Comparison of ENCODE assay signal across 10 cellular contexts in genomic region chr3:42061042-42061710, GRCh38. TPM values are rescaled to one million over a fixed set of nuclear protein-coding genes. Genes with fewer than 3 reads are reported as not detected.
DNase-seq lines count a peak whose midpoint lies in the region; ATAC-seq and TF ChIP-seq lines count a peak whose summit lies in the region.
"Had no signal": no experiment of that assay in that cellular context is flagged by ENCODE, and none has a peak within 500 bp of the region (broad histone marks: within the 10 kb centered on the region; RNA-seq: fewer than 3 reads in every experiment).

No MANE protein-coding gene starts in this region.

- H3K4me1 ChIP-seq in BLaER1 = peaks cover 51% of the 10 kb centered on the region
- H3K4me1 ChIP-seq: BE2C had no signal

- H3K36me3 ChIP-seq in BLaER1 (peaks cover 8% of the 10 kb centered on the region; the same call in 1 of the 2 replicates), SK-N-MC (ENCODE audit: insufficient read depth, low read length) (no peaks in the 10 kb centered on the region)
- H3K36me3 ChIP-seq: BE2C had no signal

- no peak overlapping the region for H3K27ac ChIP-seq in BLaER1
- H3K27ac ChIP-seq in SK-N-MC = peak overlapping the region; percentile 85

- H3K9me3 ChIP-seq in BLaER1 = no peaks in the 10 kb centered on the region
- no peaks in the 10 kb centered on the region for H3K9me3 ChIP-seq in SK-N-MC (ENCODE audit: low read depth, low read length)
- H3K9me3 ChIP-seq: BE2C had no signal

- no peak for ATAC-seq in T-cell (replicated peaks in 1 of 4)

- CTCF ChIA-PET in T-cell (lab: Charles Lee) = no interaction called here

- DNase-seq in SK-N-MC (ENCODE audit: low read depth, low spot score) (no peak), glutamatergic neuron (no peak), progenitor cell of endocrine pancreas (ENCODE audit: low spot score, unreplicated experiment) (no peak), glomerular visceral epithelial cell (ENCODE audit: extremely low spot score) (no peak), NCI-H1105 treated with DMSO at 0.1 percent for 48 hours (lab: John Stamatoyannopoulos, UW) (no peak), T-cell (no peak)
- DNase-seq in stimulated activated CD8-positive, alpha-beta memory T cell treated with anti-CD3 and anti-CD28 coated beads, Interleukin-4, amount 100 ng/mL, for 48 hours = no peak
- DNase-seq: activated naive CD4-positive, alpha-beta T cell treated with anti-CD3 and anti-CD28 coated beads, Interleukin-2, amount 50 U/mL, for 16 hours; BE2C had no signal

- H4K20me1 ChIP-seq in BLaER1 = peaks cover 94% of the 10 kb centered on the region

- POLR2A ChIA-PET in T-cell (lab: Charles Lee) = interaction anchor here in 1 of 2 donors (0.5 kb wide), 1 partner anchor 118 kb away, joined by 7 read pairs; no protein-coding TSS in a partner anchor

- no peaks in the 10 kb centered on the region for H3K27me3 ChIP-seq in BLaER1
- H3K27me3 ChIP-seq: BE2C had no signal

- no peaks in the 10 kb centered on the region for H3K36me3 Mint-ChIP-seq in glutamatergic neuron (ENCODE audit: unreplicated experiment)
- H3K36me3 Mint-ChIP-seq in progenitor cell of endocrine pancreas (ENCODE audit: insufficient read depth) = no peaks in the 10 kb centered on the region
- peaks cover 5% of the 10 kb centered on the region for H3K36me3 Mint-ChIP-seq in T-cell

- TF ChIP-seq CTCF in glutamatergic neuron (IDR thresholded peaks at IDR 0.05; ENCODE audit: partially characterized antibody, unreplicated experiment) (no peak), progenitor cell of endocrine pancreas (IDR thresholded peaks at IDR 0.05; ENCODE audit: unreplicated experiment) (no peak)

- H3K9me3 Mint-ChIP-seq in glutamatergic neuron (ENCODE audit: unreplicated experiment) (peaks cover 22% of the 10 kb centered on the region), progenitor cell of endocrine pancreas (ENCODE audit: low read depth) (no peaks in the 10 kb centered on the region), T-cell (no peaks in the 10 kb centered on the region)

- H3K4me1 Mint-ChIP-seq in glutamatergic neuron (ENCODE audit: low read depth, unreplicated experiment) = peaks cover 68% of the 10 kb centered on the region
- peaks cover 7% of the 10 kb centered on the region for H3K4me1 Mint-ChIP-seq in progenitor cell of endocrine pancreas (ENCODE audit: low read depth)
- peaks cover 18 to 20% (median 19%) of the 10 kb centered on the region in 3 donors for H3K4me1 Mint-ChIP-seq in T-cell

- peak overlapping the region; percentile 97 for H3K27ac Mint-ChIP-seq in glutamatergic neuron (ENCODE audit: unreplicated experiment)
- peak overlapping the region; percentile 2 for H3K27ac Mint-ChIP-seq in progenitor cell of endocrine pancreas
- H3K27ac Mint-ChIP-seq in T-cell = no peak overlapping the region

- H3K4me3 ChIP-seq in BLaER1 (no peak overlapping the region), SK-N-MC (peak overlapping the region; percentile 49)

- H3K27me3 Mint-ChIP-seq in glutamatergic neuron (ENCODE audit: unreplicated experiment) = peaks cover 23% of the 10 kb centered on the region
- no peaks in the 10 kb centered on the region for H3K27me3 Mint-ChIP-seq in progenitor cell of endocrine pancreas
- H3K27me3 Mint-ChIP-seq in T-cell = no peaks in the 10 kb centered on the region

- H3K9ac ChIP-seq in BLaER1 (no peak overlapping the region), SK-N-MC (ENCODE audit: insufficient read length) (no peak overlapping the region)

- H3K4me3 Mint-ChIP-seq in glutamatergic neuron (ENCODE audit: unreplicated experiment) (peak overlapping the region; percentile 80), progenitor cell of endocrine pancreas (ENCODE audit: low read depth) (no peak overlapping the region), T-cell (no peak overlapping the region)

- peak overlapping the region; percentile 49 for H3K4me2 ChIP-seq in BLaER1

RNA-seq across cellular contexts. Expression of gene TRAK1, which starts 30.0 kb away (rescaled TPM):
- total RNA-seq in glutamatergic neuron (ENCODE audit: unreplicated experiment) = 308 TPM
- total RNA-seq in progenitor cell of endocrine pancreas = 53.8 and 55.5 TPM in 2 replicates
- total RNA-seq in T-cell = 10 to 100 TPM; 18.5 to 22.4 (median 20.4) TPM

Comparison
In these comparisons a context has a peak if more than half of its experiments do, and no peak if none do; other contexts are left out.
1. H3K27ac Mint-ChIP-seq: peak in glutamatergic neuron (single experiment) and progenitor cell of endocrine pancreas (single experiment); none in T-cell (0 of 2).